1 cellular context compared by ENCODE assay signal in genomic region chr18:5488044-5488443, GRCh38.
A peak's percentile ranks its signal among the peaks of the same experiment; 100 is the strongest.
TF ChIP-seq lines count a peak whose summit lies in the region.

No MANE protein-coding gene starts in this region.

TF ChIP-seq in HEK293, 187 proteins besides CTCF, POLR2A, EP300 and RAD21 (continued from another document):
- TF ChIP-seq ZNF280D (tag by site-specific recombination; IDR thresholded peaks at IDR 0.05): 0 out of 2 replicates have a peak, but pooled peaks have one; percentile 18
